8 cellular contexts compared by ENCODE assay signal in genomic region chr5:78359455-78359830, GRCh38. TPM values are rescaled to one million over a fixed set of nuclear protein-coding genes. Genes with fewer than 3 reads are reported as not detected.
DNase-seq lines count a peak whose midpoint lies in the region; ATAC-seq, FAIRE-seq and TF ChIP-seq lines count a peak whose summit lies in the region.
"Not testable (repeated sequence)": the region's sequence is repeated elsewhere in the genome, so short reads cannot be mapped to it uniquely, and the experiment has no call there.

No MANE protein-coding gene starts in this region.

- H3K4me2 ChIP-seq in A549 (peak overlapping the region; percentile 78), H9 (ENCODE audit: insufficient read depth, insufficient read length, low read length) (peak overlapping the region; percentile 88)

- H3T11ph ChIP-seq in H9 (ENCODE audit: low read length): not testable (repeated sequence)

- DNase-seq in A549 (ENCODE audit: low read depth in 1 of 2, low spot score in 1 of 2); H9; SJCRH30; effector memory CD4-positive, alpha-beta T cell: not testable (repeated sequence)
- peak in 1 of 10 donors; percentile 4 for DNase-seq in naive thymus-derived CD8-positive, alpha-beta T cell
- DNase-seq in spleen: peak; percentile 78

- H3K4ac ChIP-seq in H9 (ENCODE audit: low read depth, low read length): not testable (repeated sequence)

- not testable (repeated sequence) for H2BK12ac ChIP-seq in H9 (ENCODE audit: insufficient read length, low read depth, low read length)

- H3K4me1 Mint-ChIP-seq in H9: peaks cover 18 to 29% of the 10 kb centered on the region in 2 experiments
- H3K4me1 Mint-ChIP-seq in activated naive CD8-positive, alpha-beta T cell (ENCODE audit: low read depth): peaks cover 52% of the 10 kb centered on the region
- peaks cover 19 to 61% (median 52%) of the 10 kb centered on the region in 4 donors for H3K4me1 Mint-ChIP-seq in naive thymus-derived CD8-positive, alpha-beta T cell

- not testable (repeated sequence) for H2BK15ac ChIP-seq in H9 (ENCODE audit: low read depth, low read length)

- H3K23ac ChIP-seq in H9 (ENCODE audit: insufficient read length, low read depth, low read length): not testable (repeated sequence)

- not testable (repeated sequence) for H2BK120ac ChIP-seq in H9 (ENCODE audit: low read depth, low read length, poor library complexity, severe bottlenecking)

- peak overlapping the region; percentile 96 for H3K4me3 ChIP-seq in A549
- peak overlapping the region; percentile 93 for H3K4me3 ChIP-seq in SJCRH30
- peak overlapping the region; percentile 100 for H3K4me3 ChIP-seq in effector memory CD4-positive, alpha-beta T cell (ENCODE audit: insufficient read depth, low read depth, low read length, poor library complexity, severe bottlenecking)
- peak overlapping the region; percentile 89 for H3K4me3 ChIP-seq in iPS-11a (ENCODE audit: low read depth, low read length)
- peak overlapping the region; percentile 83 to 99 (median 94) for H3K4me3 ChIP-seq in spleen

- not testable (repeated sequence) for H2AK5ac ChIP-seq in H9 (ENCODE audit: insufficient read length, low read length)

- ATAC-seq in A549; naive thymus-derived CD8-positive, alpha-beta T cell: not testable (repeated sequence)

- not testable (repeated sequence) for H3K23me2 ChIP-seq in H9 (ENCODE audit: insufficient read length, low read depth, low read length, poor library complexity, severe bottlenecking)

- not testable (repeated sequence) for H4K5ac ChIP-seq in H9 (ENCODE audit: insufficient read length, low read depth, low read length)

- TF ChIP-seq EP300 in A549 (IDR thresholded peaks at IDR 0.05): not testable (repeated sequence)

- H4K8ac ChIP-seq in H9 (replicated peaks; ENCODE audit: insufficient read length, low read depth, low read length): not testable (repeated sequence)

- H3K9ac ChIP-seq in H9 (ENCODE audit: extremely low read depth, insufficient read length, low read length): not testable (repeated sequence)

- H3K4me1 ChIP-seq in A549 (peaks cover 18% of the 10 kb centered on the region), spleen (peaks cover 18 to 59% (median 34%) of the 10 kb centered on the region in 6 donors)
- H3K4me1 ChIP-seq in H9 (ENCODE audit: insufficient read depth, low read length); SJCRH30: not testable (repeated sequence)
- peaks cover 20% of the 10 kb centered on the region for H3K4me1 ChIP-seq in effector memory CD4-positive, alpha-beta T cell (ENCODE audit: control insufficient read depth, insufficient read depth, low read length, poor library complexity, severe bottlenecking)

- H2AFZ ChIP-seq in H9 (ENCODE audit: low read length): not testable (repeated sequence)

- CTCF ChIA-PET in A549 (lab: Yijun Ruan, JAX): interaction anchor here (0.6 to 1.8 kb wide), 5 partner anchors 14 to 606 kb away, joined by 3 to 7 read pairs (median 4); partner anchors contain the start of gene AP3B1

- H3K27ac Mint-ChIP-seq in H9: peak overlapping the region; percentile 94 to 99 (median 94); a peak in 4 of 7 replicates
- H3K27ac Mint-ChIP-seq in activated naive CD8-positive, alpha-beta T cell: peak overlapping the region; percentile 98
- H3K27ac Mint-ChIP-seq in naive thymus-derived CD8-positive, alpha-beta T cell: peak overlapping the region; percentile 91 to 98 (median 96)

- H3K18ac ChIP-seq in H9 (ENCODE audit: insufficient read length, low read depth, low read length): not testable (repeated sequence)

- H3K27me3 Mint-ChIP-seq in H9 (ENCODE audit: low read depth); activated naive CD8-positive, alpha-beta T cell; naive thymus-derived CD8-positive, alpha-beta T cell: not testable (repeated sequence)

- TF ChIP-seq CTCF in A549 (IDR thresholded peaks at IDR 0.05); H9 (conservative IDR thresholded peaks at IDR 0.05); spleen (IDR thresholded peaks at IDR 0.05 in 8 of 11, conservative IDR thresholded peaks at IDR 0.05 in 3 of 11): not testable (repeated sequence)

- TF ChIP-seq POLR2A in A549 (IDR thresholded peaks at IDR 0.05; ENCODE audit: low read length); spleen (IDR thresholded peaks at IDR 0.05): not testable (repeated sequence)

- TF ChIP-seq RAD21 in A549 (conservative IDR thresholded peaks at IDR 0.05 in 1 of 2, IDR thresholded peaks at IDR 0.05 in 1 of 2): not testable (repeated sequence)

- intact Hi-C loops in spleen (cut with DNase I; ENCODE audit: low total_unique reads): not testable (repeated sequence)

- not testable (repeated sequence) for H3K36me3 ChIP-seq in SJCRH30; effector memory CD4-positive, alpha-beta T cell (ENCODE audit: control insufficient read depth, insufficient read depth, low read length)
- H3K36me3 ChIP-seq in spleen: peaks cover 0 to 12% (median 0%) of the 10 kb centered on the region in 6 donors

- 55% methylated on average over 19 of the region's 19 CpGs for WGBS in A549 (ENCODE audit: missing lambda C conversion rate)
- no CpG with 5 or more reads among the region's 19 CpGs for WGBS in H9 (ENCODE audit: extremely low coverage, insufficient read length, low lambda C conversion rate)
- WGBS in spleen, 5 donors: 73 to 84% (median 77%) methylated on average over 19 of the region's 19 CpGs

- H3K27ac ChIP-seq in A549: peak overlapping the region; percentile 96 to 98
- H3K27ac ChIP-seq in H9 (ENCODE audit: insufficient read length, low read depth, low read length): not testable (repeated sequence)
- H3K27ac ChIP-seq in SJCRH30: peak overlapping the region; percentile 85
- peak overlapping the region; percentile 83 for H3K27ac ChIP-seq in effector memory CD4-positive, alpha-beta T cell (ENCODE audit: insufficient read depth, low read length, poor library complexity, severe bottlenecking)
- peak overlapping the region; percentile 88 to 96 (median 92) for H3K27ac ChIP-seq in spleen

- H3K36me3 Mint-ChIP-seq in H9 (ENCODE audit: insufficient read depth in 1 of 3, low read depth in 3 of 3): peaks cover 0 to 15% (median 3%) of the 10 kb centered on the region in 3 experiments; a peak in 5 of 7 replicates
- H3K36me3 Mint-ChIP-seq in activated naive CD8-positive, alpha-beta T cell; naive thymus-derived CD8-positive, alpha-beta T cell: not testable (repeated sequence)

- not testable (repeated sequence) for H3K79me1 ChIP-seq in H9 (ENCODE audit: insufficient read depth, low read depth, low read length, poor library complexity, severe bottlenecking)

- POLR2A ChIA-PET in A549 (lab: Yijun Ruan, JAX): interaction anchor here (1.2 to 1.5 kb wide), 2 partner anchors 65 to 170 kb away, joined by 3 to 8 read pairs; partner anchors contain the start of gene AP3B1
- POLR2A ChIA-PET in naive thymus-derived CD8-positive, alpha-beta T cell (lab: Charles Lee): interaction anchor here (5.5 kb wide), 1 partner anchor 66 kb away, joined by 144 read pairs; the partner anchor contains the start of gene AP3B1

- not testable (repeated sequence) for H4K20me1 ChIP-seq in H9 (ENCODE audit: control insufficient read depth, insufficient read depth, insufficient read length)

- H3K4me3 Mint-ChIP-seq in H9: peak overlapping the region; percentile 91 to 93
- peak overlapping the region; percentile 94 for H3K4me3 Mint-ChIP-seq in activated naive CD8-positive, alpha-beta T cell
- peak overlapping the region; percentile 90 to 99 (median 95) for H3K4me3 Mint-ChIP-seq in naive thymus-derived CD8-positive, alpha-beta T cell

- H3K79me2 ChIP-seq in H9 (ENCODE audit: insufficient read depth, low read length): not testable (repeated sequence)

- H3K9me3 Mint-ChIP-seq in H9; activated naive CD8-positive, alpha-beta T cell (ENCODE audit: low read depth); naive thymus-derived CD8-positive, alpha-beta T cell: not testable (repeated sequence)

- not testable (repeated sequence) for H2BK20ac ChIP-seq in H9 (ENCODE audit: low read depth, low read length, poor library complexity, severe bottlenecking)

- not testable (repeated sequence) for H3K56ac ChIP-seq in H9 (ENCODE audit: insufficient read length, low read depth, low read length)

- not testable (repeated sequence) for H3K14ac ChIP-seq in H9 (ENCODE audit: insufficient read depth, low read length)

- not testable (repeated sequence) for H3K9me3 ChIP-seq in A549; H9 (ENCODE audit: control insufficient read depth, low read depth, low read length); SJCRH30 (replicated peaks); effector memory CD4-positive, alpha-beta T cell (ENCODE audit: control insufficient read depth, low read length); spleen

- H3K27me3 ChIP-seq in H9 (ENCODE audit: insufficient read depth, low read length); SJCRH30; effector memory CD4-positive, alpha-beta T cell (replicated peaks; ENCODE audit: control insufficient read depth, insufficient read depth, low read length, poor library complexity, severe bottlenecking); spleen (replicated peaks in 1 of 7): not testable (repeated sequence)

- H4K91ac ChIP-seq in H9 (ENCODE audit: insufficient read length, low read depth, low read length): not testable (repeated sequence)

- not testable (repeated sequence) for FAIRE-seq in A549 (lab: Jason Lieb, UNC)

- not testable (repeated sequence) for H2BK5ac ChIP-seq in H9 (ENCODE audit: insufficient read length, low read length)

RNA-seq across cellular contexts. Expression of gene SCAMP1, which starts 1.0 kb away (rescaled TPM):
- polyA plus RNA-seq in A549 (2011; rRNA removed) (42.2 and 47.4 TPM in 2 replicates), A549 (2017; fragmentation: RNase III; extraction: RNeasy Plus Mini Kit Qiagen cat#74134 plus additional on column Dnase treatment) (21.3 to 23.8 TPM (median 22.5 TPM) in 3 replicates), spleen (1 to 10 TPM; 3.7 to 5.8 (median 5.2) TPM)
- polyA plus RNA-seq in A549 (2012; cell fraction: cytosol; rRNA removed): 5.6 and 7.8 TPM in 2 replicates
- 3.3 and 4.0 TPM in 2 replicates for polyA plus RNA-seq in A549 (2012; cell fraction: nucleus; rRNA removed)
- 36.9 and 47.9 TPM in 2 replicates for polyA minus RNA-seq in A549 (2011; rRNA and poly(A)+ RNA removed)
- total RNA-seq in H9 (2021) (33.2 and 36.0 TPM in 2 replicates), spleen (10 to 100 TPM; 20.1 to 28.2 (median 23.6) TPM)
- total RNA-seq in SJCRH30 (2014; rRNA removed; shearing (Covaris generic)): 51.0 and 54.4 TPM in 2 replicates
- total RNA-seq in naive thymus-derived CD8-positive, alpha-beta T cell: 10 to 100 TPM; 24.5 to 26.4 TPM
- polyA plus RNA-seq in naive thymus-derived CD8-positive, alpha-beta T cell: 10 to 100 TPM; 22.0 to 29.3 (median 26.5) TPM
